In genomic region chr15:90932660-90932991, GRCh38 we compare ENCODE assay signal across 8 cellular contexts. TPM values are rescaled to one million over a fixed set of nuclear protein-coding genes. Genes with fewer than 3 reads are reported as not detected.
DNase-seq lines count a peak whose midpoint lies in the region; TF ChIP-seq lines count a peak whose summit lies in the region.

No MANE protein-coding gene starts in this region.

- H3K9me3 ChIP-seq in transverse colon = no peaks in the 10 kb centered on the region

- no peak for TF ChIP-seq EP300 in transverse colon (IDR thresholded peaks at IDR 0.05; ENCODE audit: low read depth)

- H3K27me3 Mint-ChIP-seq in activated naive CD4-positive, alpha-beta T cell treated with anti-CD3 and anti-CD28 coated beads for 36 hours (ENCODE audit: low read depth) = no peaks in the 10 kb centered on the region
- H3K27me3 Mint-ChIP-seq in mesothelial cell of epicardium (ENCODE audit: low read depth) = no peaks in the 10 kb centered on the region

- peak overlapping the region; percentile 100 for H3K27ac Mint-ChIP-seq in activated naive CD4-positive, alpha-beta T cell treated with anti-CD3 and anti-CD28 coated beads for 36 hours
- peak overlapping the region; percentile 67 for H3K27ac Mint-ChIP-seq in mesothelial cell of epicardium

- H3K4me1 ChIP-seq in transverse colon = peaks cover 18 to 59% (median 41%) of the 10 kb centered on the region in 4 donors

- no peak for TF ChIP-seq POLR2A in transverse colon (IDR thresholded peaks at IDR 0.05)

- TF ChIP-seq CTCF in astrocyte of the cerebellum (IDR thresholded peaks at IDR 0.05; ENCODE audit: low read depth, low read length, missing control alignments) (no peak), mesothelial cell of epicardium (IDR thresholded peaks at IDR 0.05; ENCODE audit: unreplicated experiment) (no peak), transverse colon (IDR thresholded peaks at IDR 0.05) (no peak)

- WGBS in transverse colon (ENCODE audit: low coverage in 1 of 2), 2 donors = 13% methylated on average over 5 of the region's 5 CpGs; no CpG with 5 or more reads in 1 of the 2 donors

- DNase-seq in activated naive CD4-positive, alpha-beta T cell treated with anti-CD3 and anti-CD28 coated beads for 36 hours = no peak
- no peak for DNase-seq in activated naive CD4-positive, alpha-beta T cell (lab: John Stamatoyannopoulos, UW)
- DNase-seq in astrocyte of the cerebellum (ENCODE audit: low read depth) = no peak
- DNase-seq in mesothelial cell of epicardium (ENCODE audit: low spot score in 2 of 2, unreplicated experiment in 2 of 2) = no peak
- DNase-seq in transverse colon = no peak
- DNase-seq in NCI-H524 (lab: John Stamatoyannopoulos, UW) = no peak
- DNase-seq in AML-193 (lab: John Stamatoyannopoulos, UW) = no peak
- DNase-seq in H4 (ENCODE audit: low spot score) = no peak

- peaks cover 41% of the 10 kb centered on the region for H3K4me1 Mint-ChIP-seq in activated naive CD4-positive, alpha-beta T cell treated with anti-CD3 and anti-CD28 coated beads for 36 hours (ENCODE audit: low read depth)
- peaks cover 27% of the 10 kb centered on the region for H3K4me1 Mint-ChIP-seq in mesothelial cell of epicardium

- H3K4me3 ChIP-seq in astrocyte of the cerebellum (ENCODE audit: low read depth, low read length) (peak overlapping the region; percentile 75), transverse colon (peak overlapping the region in 3 of 4 donors; percentile 54 to 93 (median 83))

- peak overlapping the region; percentile 99 for H3K4me3 Mint-ChIP-seq in activated naive CD4-positive, alpha-beta T cell treated with anti-CD3 and anti-CD28 coated beads for 36 hours
- peak overlapping the region; percentile 93 for H3K4me3 Mint-ChIP-seq in mesothelial cell of epicardium

- H3K27me3 ChIP-seq in transverse colon = no peaks in the 10 kb centered on the region

- no peaks in the 10 kb centered on the region for H3K36me3 ChIP-seq in transverse colon

- in situ Hi-C loops in astrocyte of the cerebellum (cut with HindIII; ENCODE audit: low sequenced_read_pairs) = no loop called here
- in situ Hi-C loops in transverse colon (cut with MboI; ENCODE audit: low pct_ligation_motif_present in 1 of 4, low pct_unique_long_range_greater_than_20kb in 1 of 4, low sequenced_read_pairs in 3 of 4) = no loop called here

- CTCF ChIA-PET in activated naive CD4-positive, alpha-beta T cell treated with anti-CD3 and anti-CD28 coated beads for 36 hours (lab: Charles Lee) = interaction anchor here (0.7 to 8.9 kb wide), 35 partner anchors 8 to 612 kb away, joined by 3 to 169 read pairs (median 5); partner anchors contain the start of genes BLM, FES, MAN2A2 and RCCD1

- H3K36me3 Mint-ChIP-seq in activated naive CD4-positive, alpha-beta T cell treated with anti-CD3 and anti-CD28 coated beads for 36 hours (ENCODE audit: low read depth) = peaks cover 21% of the 10 kb centered on the region
- H3K36me3 Mint-ChIP-seq in mesothelial cell of epicardium = peaks cover 5% of the 10 kb centered on the region

- intact Hi-C loops in activated naive CD4-positive, alpha-beta T cell treated with anti-CD3 and anti-CD28 coated beads for 36 hours (cut with micrococcal nuclease) = loop anchor here (1.0 to 10.0 kb wide), 4 partner anchors 271 to 698 kb away; partner anchors contain the start of genes GDPGP1 and IQGAP1
- intact Hi-C loops in transverse colon (cut with DNase I; ENCODE audit: low total_unique reads) = no loop called here

- H3K9me3 Mint-ChIP-seq in activated naive CD4-positive, alpha-beta T cell treated with anti-CD3 and anti-CD28 coated beads for 36 hours = no peaks in the 10 kb centered on the region
- H3K9me3 Mint-ChIP-seq in mesothelial cell of epicardium = no peaks in the 10 kb centered on the region

- H3K27ac ChIP-seq in transverse colon = peak overlapping the region; percentile 94 to 96 (median 95)

RNA-seq across cellular contexts. Expression of gene HDDC3, which starts 0.3 kb away (rescaled TPM):
- 10 to 100 TPM; 49.8 to 51.3 TPM for total RNA-seq in activated naive CD4-positive, alpha-beta T cell treated with anti-CD3 and anti-CD28 coated beads for 36 hours
- 11.5 to 12.4 TPM (median 11.9 TPM) in 3 replicates for total RNA-seq in mesothelial cell of epicardium
- total RNA-seq in transverse colon = 10 to 100 TPM; 13.8 to 21.8 (median 17.9) TPM
- total RNA-seq in H4 (2014; rRNA removed; shearing (Covaris generic)) = 12.9 and 18.1 TPM in 2 replicates

RNA-seq across cellular contexts. Expression of gene UNC45A, which starts 2.5 kb away (rescaled TPM):
- total RNA-seq in activated naive CD4-positive, alpha-beta T cell treated with anti-CD3 and anti-CD28 coated beads for 36 hours = 10 to 100 TPM; 69.9 to 70.8 TPM
- 75.8 to 79.7 TPM (median 79.3 TPM) in 3 replicates for total RNA-seq in mesothelial cell of epicardium
- total RNA-seq in transverse colon = 100 to 1,000 TPM in 1 of 4 donors, 10 to 100 TPM in 3; 34.4 to 142 (median 52.9) TPM
- total RNA-seq in H4 (2014; rRNA removed; shearing (Covaris generic)) = 34.6 and 35.2 TPM in 2 replicates

RNA-seq across cellular contexts. Expression of gene RCCD1, which starts 22.1 kb away (rescaled TPM):
- 10 to 100 TPM; 52.0 to 52.4 TPM for total RNA-seq in activated naive CD4-positive, alpha-beta T cell treated with anti-CD3 and anti-CD28 coated beads for 36 hours
- total RNA-seq in mesothelial cell of epicardium = 18.6 to 21.5 TPM (median 20.2 TPM) in 3 replicates
- total RNA-seq in transverse colon = 100 to 1,000 TPM in 1 of 4 donors, 10 to 100 TPM in 3; 13.1 to 438 (median 16.2) TPM
- total RNA-seq in H4 (2014; rRNA removed; shearing (Covaris generic)) = 0.06 TPM in 1 of 2 replicates, not detected in the other

RNA-seq across cellular contexts. Expression of gene MAN2A2, which starts 29.5 kb away (rescaled TPM):
- 100 to 1,000 TPM; 139 to 141 TPM for total RNA-seq in activated naive CD4-positive, alpha-beta T cell treated with anti-CD3 and anti-CD28 coated beads for 36 hours
- total RNA-seq in mesothelial cell of epicardium (89.0 to 104 TPM (median 101 TPM) in 3 replicates), transverse colon (100 to 1,000 TPM in 2 of 4 donors, 10 to 100 TPM in 2; 46.8 to 109 (median 86.4) TPM)
- total RNA-seq in H4 (2014; rRNA removed; shearing (Covaris generic)) = 3.9 and 10.0 TPM in 2 replicates

RNA-seq across cellular contexts. Expression of gene FES, which starts 48.3 kb away (rescaled TPM):
- 10 to 100 TPM; 22.6 to 24.2 TPM for total RNA-seq in activated naive CD4-positive, alpha-beta T cell treated with anti-CD3 and anti-CD28 coated beads for 36 hours
- total RNA-seq in mesothelial cell of epicardium (26.5 to 32.6 TPM (median 29.4 TPM) in 3 replicates), transverse colon (10 to 100 TPM in 3 of 4 donors, 1 to 10 TPM in 1; 7.0 to 18.3 (median 14.0) TPM)
- 0.43 and 0.88 TPM in 2 replicates for total RNA-seq in H4 (2014; rRNA removed; shearing (Covaris generic))

Comparison
In these comparisons a context has a peak if more than half of its experiments do, and no peak if none do; other contexts are left out.
1. RNA of gene RCCD1, which starts 22.1 kb away (total RNA-seq): 52.0 to 52.4 TPM in activated naive CD4-positive, alpha-beta T cell treated with anti-CD3 and anti-CD28 coated beads for 36 hours, 18.6 to 21.5 TPM in mesothelial cell of epicardium and 13.1 to 438 TPM in transverse colon; 0.06 TPM in H4; every median in the first group is over 10 times any median in the second.